ENCODE assay signal across 15 cellular contexts in the genomic region with DNA sequence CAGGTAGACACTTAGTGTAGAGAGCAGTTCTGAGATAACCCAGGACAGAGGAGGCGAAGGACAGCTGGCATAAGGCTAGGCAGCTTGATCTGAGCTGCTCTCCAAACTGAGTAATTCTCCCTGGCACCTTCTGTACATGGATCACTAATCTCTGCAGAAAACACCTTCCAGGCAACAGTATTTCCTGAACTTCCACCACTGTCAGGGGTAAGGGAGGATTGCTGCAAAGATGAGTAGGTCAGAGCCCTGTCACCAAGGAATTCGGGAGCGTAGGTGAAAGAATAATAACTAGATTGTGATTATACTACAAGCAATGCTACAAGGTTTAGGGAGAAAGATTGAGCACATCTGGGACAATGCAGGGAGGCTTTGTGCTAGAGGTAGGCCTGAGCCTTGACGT. TPM values are rescaled to one million over a fixed set of nuclear protein-coding genes. Genes with fewer than 3 reads are reported as not detected.
A peak's percentile ranks its signal among the peaks of the same experiment; 100 is the strongest.
DNase-seq lines count a peak whose midpoint lies in the region; ATAC-seq, FAIRE-seq and TF ChIP-seq lines count a peak whose summit lies in the region.
"Had no signal": no experiment of that assay in that cellular context is flagged by ENCODE, and none has a peak within 500 bp of the region (broad histone marks: within the 10 kb centered on the region; RNA-seq: fewer than 3 reads in every experiment).

No MANE protein-coding gene starts in this region.

- no peak overlapping the region for H4K8ac ChIP-seq in mesenchymal stem cell (ENCODE audit: low read length)

- H2BK15ac ChIP-seq in mesenchymal stem cell (ENCODE audit: low read depth, poor library complexity, severe bottlenecking): no peak overlapping the region

- H3K27me3 Mint-ChIP-seq in MCF 10A (ENCODE audit: insufficient read depth, unreplicated experiment): no peaks in the 10 kb centered on the region
- H3K27me3 Mint-ChIP-seq: brain; IgD-negative memory B cell; natural killer cell treated with Interleukin-12 subunit alpha and Interleukin-12 subunit beta and Interleukin-15 and Interleukin-18, amount 100 ng/mL, for 72 hours had no signal

- peaks cover 60% of the 10 kb centered on the region for H3K79me2 ChIP-seq in HepG2 (ENCODE audit: insufficient read depth, low read length)

- TF ChIP-seq EP300 in HepG2 (IDR thresholded peaks at IDR 0.05; ENCODE audit: low read depth in 2 of 2, low read length in 2 of 2) (no peak), HepG2 (CRISPR knock-in tag; IDR thresholded peaks at IDR 0.05; ENCODE audit: borderline replicate concordance) (no peak)

- H3K4me2 ChIP-seq in HepG2 (ENCODE audit: low read depth, low read length) (peak overlapping the region; percentile 95), mesenchymal stem cell (ENCODE audit: low read length, poor library complexity, severe bottlenecking) (peak overlapping the region; percentile 83)

- H3K4me1 ChIP-seq in HepG2 (ENCODE audit: insufficient read depth, low read length): peaks cover 52% of the 10 kb centered on the region
- H3K4me1 ChIP-seq in right lobe of liver: peaks cover 0 to 30% (median 7%) of the 10 kb centered on the region in 4 donors
- peaks cover 27% of the 10 kb centered on the region for H3K4me1 ChIP-seq in mesenchymal stem cell (ENCODE audit: control insufficient read depth, insufficient read depth, low read depth, low read length)

- POLR2A ChIA-PET in HepG2 (lab: Yijun Ruan, JAX) (interaction anchor here (0.9 kb wide), 1 partner anchor 31 kb away, joined by 3 read pairs; a partner anchor contains a TSS), MCF 10A (lab: Yijun Ruan, JAX) (interaction anchor here (0.5 to 1.1 kb wide), 4 partner anchors 32 to 89 kb away, joined by 4 to 9 read pairs (median 4); no protein-coding TSS in a partner anchor)

- H2AK5ac ChIP-seq in mesenchymal stem cell (ENCODE audit: low read length, severe bottlenecking): no peak overlapping the region

- H3K4ac ChIP-seq in mesenchymal stem cell (ENCODE audit: low read depth in 1 of 2, low read length in 2 of 2): peak overlapping the region in 1 of 2 experiments; percentile 30

- H3K18ac ChIP-seq in mesenchymal stem cell (ENCODE audit: low read depth in 1 of 2, low read length in 2 of 2): no peak overlapping the region

- no peak overlapping the region for H4K91ac ChIP-seq in mesenchymal stem cell (ENCODE audit: low read length)

- peak overlapping the region; percentile 97 for H3K9ac ChIP-seq in HepG2 (ENCODE audit: insufficient read depth, low read depth, low read length)
- H3K9ac ChIP-seq in mesenchymal stem cell (ENCODE audit: low read length): peak overlapping the region; percentile 97

- H3K9me3 Mint-ChIP-seq in MCF 10A (ENCODE audit: unreplicated experiment): no peaks in the 10 kb centered on the region
- H3K9me3 Mint-ChIP-seq: IgD-negative memory B cell; natural killer cell treated with Interleukin-12 subunit alpha and Interleukin-12 subunit beta and Interleukin-15 and Interleukin-18, amount 100 ng/mL, for 72 hours had no signal

- H3K9me3 ChIP-seq in HepG2 (ENCODE audit: low read length) (no peaks in the 10 kb centered on the region), right lobe of liver (no peaks in the 10 kb centered on the region), mesenchymal stem cell (ENCODE audit: control insufficient read depth, low read length) (no peaks in the 10 kb centered on the region)
- H3K9me3 ChIP-seq: tibial nerve had no signal

- H3K4me3 Mint-ChIP-seq in MCF 10A (ENCODE audit: unreplicated experiment): no peak overlapping the region
- H3K4me3 Mint-ChIP-seq: brain; IgD-negative memory B cell; natural killer cell treated with Interleukin-12 subunit alpha and Interleukin-12 subunit beta and Interleukin-15 and Interleukin-18, amount 100 ng/mL, for 72 hours had no signal

- H3K27ac ChIP-seq in HepG2 (ENCODE audit: extremely low read length, insufficient read depth, low read length) (peak overlapping the region; percentile 2), right lobe of liver (peak overlapping the region in 1 of 3 donors; percentile 37), mesenchymal stem cell (ENCODE audit: low read length, poor library complexity, severe bottlenecking) (no peak overlapping the region)

- H2BK120ac ChIP-seq in mesenchymal stem cell (ENCODE audit: low read depth, low read length): no peak overlapping the region

- no peak for ATAC-seq in HepG2
- ATAC-seq in right lobe of liver: no peak
- no peak for ATAC-seq in GM18858 (IDR thresholded peaks at IDR 0.05; ENCODE audit: unreplicated experiment)
- no peak for ATAC-seq in stimulated activated naive CD8-positive, alpha-beta T cell treated with anti-CD3 and anti-CD28 coated beads, Interleukin-15, Interleukin-2, amounts not matched to agents 100 U/mL and 50 U/mL, for 24 hours

- in situ Hi-C loops in HepG2 (cut with HindIII; ENCODE audit: extremely low pct_ligation_motif_present, low pct_unique_long_range_greater_than_20kb): no loop called here

- CTCF ChIA-PET in HepG2 (lab: Yijun Ruan, JAX; ENCODE audit: low intra/inter-chr PET ratio, low total read pairs) (no interaction called here), MCF 10A (lab: Yijun Ruan, JAX) (interaction anchor here (0.7 to 2.7 kb wide), 9 partner anchors 13 to 103 kb away, joined by 3 to 12 read pairs (median 5); a partner anchor contains a TSS)

- H2AFZ ChIP-seq in HepG2 (ENCODE audit: low read length) (no peak overlapping the region), mesenchymal stem cell (ENCODE audit: low read depth, low read length) (no peak overlapping the region)

- peak overlapping the region in 1 of 2 experiments; percentile 16 for H3K23ac ChIP-seq in mesenchymal stem cell (ENCODE audit: low read length in 2 of 2)

- H3K14ac ChIP-seq in mesenchymal stem cell (ENCODE audit: low read length in 2 of 2): no peak overlapping the region

- WGBS in HepG2 (ENCODE audit: low lambda C conversion rate): 98% methylated on average over 4 of the region's 4 CpGs
- WGBS in right lobe of liver (ENCODE audit: insufficient coverage, low coverage, low lambda C conversion rate, missing lambda C conversion rate): 95% methylated on average over 4 of the region's 4 CpGs
- 95% methylated on average over 4 of the region's 4 CpGs for WGBS in mesenchymal stem cell

- H3K4me1 Mint-ChIP-seq in MCF 10A (ENCODE audit: insufficient read depth, unreplicated experiment): peaks cover 6% of the 10 kb centered on the region

- no peak for TF ChIP-seq CTCF in HepG2 (CRISPR knock-in tag; IDR thresholded peaks at IDR 0.05)
- no peak for TF ChIP-seq CTCF in right lobe of liver (IDR thresholded peaks at IDR 0.05)
- TF ChIP-seq CTCF in MCF 10A (IDR thresholded peaks at IDR 0.05; ENCODE audit: unreplicated experiment): no peak

- H3K36me3 Mint-ChIP-seq in MCF 10A (ENCODE audit: insufficient read depth, unreplicated experiment): peaks cover 12% of the 10 kb centered on the region
- H3K36me3 Mint-ChIP-seq: IgD-negative memory B cell had no signal

- no peak for FAIRE-seq in HepG2 (lab: Jason Lieb, UNC)

- peaks cover 1% of the 10 kb centered on the region for H3K79me1 ChIP-seq in mesenchymal stem cell (replicated peaks; ENCODE audit: low read length, poor library complexity, severe bottlenecking)

- H2BK12ac ChIP-seq in mesenchymal stem cell (ENCODE audit: low read length in 2 of 2): no peak overlapping the region

- no peak overlapping the region for H3K27ac Mint-ChIP-seq in MCF 10A (ENCODE audit: low read depth, unreplicated experiment)
- H3K27ac Mint-ChIP-seq: brain; IgD-negative memory B cell; natural killer cell treated with Interleukin-12 subunit alpha and Interleukin-12 subunit beta and Interleukin-15 and Interleukin-18, amount 100 ng/mL, for 72 hours had no signal

- no peak for TF ChIP-seq RAD21 in HepG2 (CRISPR knock-in tag; IDR thresholded peaks at IDR 0.05)

- H4K20me1 ChIP-seq in HepG2 (ENCODE audit: insufficient read depth, low read length): peaks cover 34% of the 10 kb centered on the region

- DNase-seq in HepG2 (ENCODE audit: low spot score) (no peak), right lobe of liver (no peak), MCF 10A (ENCODE audit: unreplicated experiment) (no peak), mesenchymal stem cell (no peak), SW480 (ENCODE audit: low spot score) (no peak), RKO (ENCODE audit: low spot score) (no peak)
- no peak for DNase-seq in stimulated activated naive CD8-positive, alpha-beta T cell treated with anti-CD3 and anti-CD28 coated beads, Interleukin-15, Interleukin-2, amounts not matched to agents 100 U/mL and 50 U/mL, for 24 hours
- DNase-seq: glutamatergic neuron, NCI-H2227 treated with DMSO at 0.1 percent for 48 hours had no signal

- H3K4me3 ChIP-seq in HepG2 (replicated peaks in 1 of 3; ENCODE audit: insufficient read depth in 1 of 3, low read depth in 2 of 3, low read length in 3 of 3) (peak overlapping the region; percentile 83 to 96 (median 92); a peak in 5 of 6 replicates), right lobe of liver (no peak overlapping the region), mesenchymal stem cell (ENCODE audit: insufficient read depth in 1 of 2, low read depth in 1 of 2, low read length in 2 of 2) (peak overlapping the region in 1 of 2 experiments; percentile 97)

- H3K36me3 ChIP-seq in HepG2 (replicated peaks in 1 of 2; ENCODE audit: control insufficient read depth in 1 of 2, insufficient read depth in 2 of 2, low read length in 2 of 2) (peaks cover 9 to 33% of the 10 kb centered on the region in 2 experiments), right lobe of liver (no peaks in the 10 kb centered on the region), mesenchymal stem cell (ENCODE audit: control insufficient read depth in 1 of 2, insufficient read depth in 2 of 2, low read depth in 1 of 2, low read length in 2 of 2) (peaks cover 17 to 37% of the 10 kb centered on the region in 2 experiments)

- TF ChIP-seq POLR2A in HepG2 (IDR thresholded peaks at IDR 0.05; ENCODE audit: insufficient read depth in 1 of 2, low read depth in 2 of 2, low read length in 2 of 2): peak in 1 of 2 experiments; percentile 32; a peak in 1 of 4 replicates
- no peak for TF ChIP-seq POLR2A in right lobe of liver (IDR thresholded peaks at IDR 0.05)

- intact Hi-C loops in HepG2 (cut with micrococcal nuclease; ENCODE audit: unreplicated experiment): loop anchor here (10.0 kb wide), 1 partner anchor 99 kb away; no protein-coding TSS in a partner anchor
- intact Hi-C loops in right lobe of liver (cut with DNase I): no loop called here
- intact Hi-C loops in MCF 10A (cut with micrococcal nuclease): loop anchor here (2.0 kb wide), 1 partner anchor 97 kb away; no protein-coding TSS in a partner anchor

- H3K27me3 ChIP-seq in HepG2 (ENCODE audit: control insufficient read depth in 1 of 2, insufficient read depth in 2 of 2, low read length in 2 of 2) (no peaks in the 10 kb centered on the region; a peak in 1 of 5 replicates), right lobe of liver (no peaks in the 10 kb centered on the region), mesenchymal stem cell (ENCODE audit: control insufficient read depth in 1 of 2, insufficient read depth in 1 of 2, low read length in 2 of 2) (no peaks in the 10 kb centered on the region)
- H3K27me3 ChIP-seq: tibial nerve had no signal

- H2BK5ac ChIP-seq in mesenchymal stem cell (ENCODE audit: low read depth, low read length, poor library complexity, severe bottlenecking): no peak overlapping the region

- TSS peak; percentile 54 for BruUV-seq in HepG2 (replicated peaks; lab: Mats Ljungman, UMichigan)
- TSS peak; percentile 36 for BruUV-seq in MCF 10A (replicated peaks; lab: Mats Ljungman, UMichigan)

RNA-seq across cellular contexts. Expression of a gene that starts 1.9 kb away (rescaled TPM):
- 68.4 and 118 TPM in 2 replicates for total RNA-seq in HepG2 (2016; rRNA removed; fragmentation: Illumina TruSeq; extraction: Trizol)
- total RNA-seq in HepG2 (2016; cell fraction: cytosol; rRNA removed; fragmentation: Illumina TruSeq; extraction: Trizol; ENCODE audit: low read depth): 46.8 and 55.9 TPM in 2 replicates
- total RNA-seq in HepG2 (2016; cell fraction: insoluble cytoplasmic fraction; rRNA removed; fragmentation: Illumina TruSeq; extraction: Trizol): 71.4 and 118 TPM in 2 replicates
- 73.9 and 80.7 TPM in 2 replicates for total RNA-seq in HepG2 (2016; cell fraction: membrane; rRNA removed; fragmentation: Illumina TruSeq; extraction: Trizol)
- total RNA-seq in HepG2 (2016; cell fraction: nucleus; rRNA removed; fragmentation: Illumina TruSeq; extraction: Trizol): 165 and 184 TPM in 2 replicates
- polyA plus RNA-seq in HepG2 (2011; rRNA removed): 243 and 287 TPM in 2 replicates
- polyA plus RNA-seq in HepG2 (2011; cell fraction: cytosol; rRNA removed): 198 and 200 TPM in 2 replicates
- polyA plus RNA-seq in HepG2 (2011; cell fraction: nucleus; rRNA removed): 203 and 206 TPM in 2 replicates
- 156 and 233 TPM in 2 replicates for polyA plus RNA-seq in HepG2 (2012)
- polyA plus RNA-seq in HepG2 (2016; cell fraction: cytosol; fragmentation: Illumina TruSeq; extraction: Trizol; ENCODE audit: low read depth): 90.6 and 110 TPM in 2 replicates
- 129 and 148 TPM in 2 replicates for polyA plus RNA-seq in HepG2 (2016; cell fraction: insoluble cytoplasmic fraction; fragmentation: Illumina TruSeq; extraction: Trizol; ENCODE audit: low read depth)
- 108 and 120 TPM in 2 replicates for polyA plus RNA-seq in HepG2 (2016; cell fraction: membrane; fragmentation: Illumina TruSeq; extraction: Trizol; ENCODE audit: low read depth)
- polyA plus RNA-seq in HepG2 (2016; cell fraction: nucleus; fragmentation: Illumina TruSeq; extraction: Trizol; ENCODE audit: insufficient read depth, low read depth): 374 and 382 TPM in 2 replicates
- polyA minus RNA-seq in HepG2 (2011; rRNA and poly(A)+ RNA removed; ENCODE audit: low replicate concordance): 365 and 413 TPM in 2 replicates
- 123 and 142 TPM in 2 replicates for polyA minus RNA-seq in HepG2 (2011; cell fraction: cytosol; rRNA and poly(A)+ RNA removed)
- 195 and 210 TPM in 2 replicates for polyA minus RNA-seq in HepG2 (2011; cell fraction: nucleus; rRNA and poly(A)+ RNA removed)
- 100 to 1,000 TPM in 5 of 6 experiments, 10 to 100 TPM in 1; 78.1 to 141 (median 114) TPM for total RNA-seq in right lobe of liver
- 276 and 338 TPM in 2 replicates for total RNA-seq in MCF 10A (2022)
- polyA plus RNA-seq in mesenchymal stem cell (2013, experiment 1 of 2): 291 TPM
- polyA plus RNA-seq in mesenchymal stem cell (2013, experiment 2 of 2): 287 TPM

RNA-seq across cellular contexts. Expression of a gene that starts 41.1 kb away (rescaled TPM):
- not detected in 2 replicates for total RNA-seq in HepG2 (2016; rRNA removed; fragmentation: Illumina TruSeq; extraction: Trizol)
- total RNA-seq in HepG2 (2016; cell fraction: cytosol; rRNA removed; fragmentation: Illumina TruSeq; extraction: Trizol; ENCODE audit: low read depth): not detected in 2 replicates
- not detected in 2 replicates for total RNA-seq in HepG2 (2016; cell fraction: insoluble cytoplasmic fraction; rRNA removed; fragmentation: Illumina TruSeq; extraction: Trizol)
- not detected in 2 replicates for total RNA-seq in HepG2 (2016; cell fraction: membrane; rRNA removed; fragmentation: Illumina TruSeq; extraction: Trizol)
- not detected in 2 replicates for total RNA-seq in HepG2 (2016; cell fraction: nucleus; rRNA removed; fragmentation: Illumina TruSeq; extraction: Trizol)
- polyA plus RNA-seq in HepG2 (2011; rRNA removed): not detected in 2 replicates
- polyA plus RNA-seq in HepG2 (2011; cell fraction: cytosol; rRNA removed): not detected in 2 replicates
- polyA plus RNA-seq in HepG2 (2011; cell fraction: nucleus; rRNA removed): not detected in 2 replicates
- not detected in 2 replicates for polyA plus RNA-seq in HepG2 (2012)
- not detected in 2 replicates for polyA plus RNA-seq in HepG2 (2016; cell fraction: cytosol; fragmentation: Illumina TruSeq; extraction: Trizol; ENCODE audit: low read depth)
- not detected in 2 replicates for polyA plus RNA-seq in HepG2 (2016; cell fraction: insoluble cytoplasmic fraction; fragmentation: Illumina TruSeq; extraction: Trizol; ENCODE audit: low read depth)
- not detected in 2 replicates for polyA plus RNA-seq in HepG2 (2016; cell fraction: membrane; fragmentation: Illumina TruSeq; extraction: Trizol; ENCODE audit: low read depth)
- polyA plus RNA-seq in HepG2 (2016; cell fraction: nucleus; fragmentation: Illumina TruSeq; extraction: Trizol; ENCODE audit: insufficient read depth, low read depth): not detected in 2 replicates
- not detected in 2 replicates for polyA minus RNA-seq in HepG2 (2011; rRNA and poly(A)+ RNA removed; ENCODE audit: low replicate concordance)
- polyA minus RNA-seq in HepG2 (2011; cell fraction: cytosol; rRNA and poly(A)+ RNA removed): not detected in 2 replicates
- polyA minus RNA-seq in HepG2 (2011; cell fraction: nucleus; rRNA and poly(A)+ RNA removed): not detected in 2 replicates
- total RNA-seq in right lobe of liver: 1 to 10 TPM in 1 of 6 experiments, under 1 TPM in 4, not detected in 1; 0.12 to 1.0 (median 0.20) TPM
- not detected in 2 replicates for total RNA-seq in MCF 10A (2022)
- polyA plus RNA-seq in mesenchymal stem cell (2013, experiment 1 of 2): not detected
- not detected for polyA plus RNA-seq in mesenchymal stem cell (2013, experiment 2 of 2)
- total RNA-seq: natural killer cell treated with Interleukin-12 subunit alpha and Interleukin-12 subunit beta and Interleukin-15 and Interleukin-18, amount 100 ng/mL, for 72 hours; T-helper 1 cell treated with Interleukin-12 subunit alpha and Interleukin-12 subunit beta and Interleukin-4 antibody, amounts not matched to agents 30 ng/mL and 1 ng/mL, for 36 hours had no signal
- polyA plus RNA-seq: IgD-negative memory B cell had no signal

RNA-seq across cellular contexts. Expression of a gene that starts 41.2 kb away (rescaled TPM):
- total RNA-seq in HepG2 (2016; rRNA removed; fragmentation: Illumina TruSeq; extraction: Trizol): not detected in 2 replicates
- not detected in 2 replicates for total RNA-seq in HepG2 (2016; cell fraction: cytosol; rRNA removed; fragmentation: Illumina TruSeq; extraction: Trizol; ENCODE audit: low read depth)
- total RNA-seq in HepG2 (2016; cell fraction: insoluble cytoplasmic fraction; rRNA removed; fragmentation: Illumina TruSeq; extraction: Trizol): not detected in 2 replicates
- not detected in 2 replicates for total RNA-seq in HepG2 (2016; cell fraction: membrane; rRNA removed; fragmentation: Illumina TruSeq; extraction: Trizol)
- not detected in 2 replicates for total RNA-seq in HepG2 (2016; cell fraction: nucleus; rRNA removed; fragmentation: Illumina TruSeq; extraction: Trizol)
- not detected in 2 replicates for polyA plus RNA-seq in HepG2 (2011; rRNA removed)
- not detected in 2 replicates for polyA plus RNA-seq in HepG2 (2011; cell fraction: cytosol; rRNA removed)
- not detected in 2 replicates for polyA plus RNA-seq in HepG2 (2011; cell fraction: nucleus; rRNA removed)
- polyA plus RNA-seq in HepG2 (2012): not detected in 2 replicates
- not detected in 2 replicates for polyA plus RNA-seq in HepG2 (2016; cell fraction: cytosol; fragmentation: Illumina TruSeq; extraction: Trizol; ENCODE audit: low read depth)
- not detected in 2 replicates for polyA plus RNA-seq in HepG2 (2016; cell fraction: insoluble cytoplasmic fraction; fragmentation: Illumina TruSeq; extraction: Trizol; ENCODE audit: low read depth)
- polyA plus RNA-seq in HepG2 (2016; cell fraction: membrane; fragmentation: Illumina TruSeq; extraction: Trizol; ENCODE audit: low read depth): not detected in 2 replicates
- not detected in 2 replicates for polyA plus RNA-seq in HepG2 (2016; cell fraction: nucleus; fragmentation: Illumina TruSeq; extraction: Trizol; ENCODE audit: insufficient read depth, low read depth)
- polyA minus RNA-seq in HepG2 (2011; rRNA and poly(A)+ RNA removed; ENCODE audit: low replicate concordance): not detected in 2 replicates
- polyA minus RNA-seq in HepG2 (2011; cell fraction: cytosol; rRNA and poly(A)+ RNA removed): not detected in 2 replicates
- polyA minus RNA-seq in HepG2 (2011; cell fraction: nucleus; rRNA and poly(A)+ RNA removed): not detected in 2 replicates
- not detected for total RNA-seq in right lobe of liver
- not detected in 2 replicates for total RNA-seq in MCF 10A (2022)
- not detected for polyA plus RNA-seq in mesenchymal stem cell (2013, experiment 1 of 2)
- polyA plus RNA-seq in mesenchymal stem cell (2013, experiment 2 of 2): not detected
- total RNA-seq: natural killer cell treated with Interleukin-12 subunit alpha and Interleukin-12 subunit beta and Interleukin-15 and Interleukin-18, amount 100 ng/mL, for 72 hours; T-helper 1 cell treated with Interleukin-12 subunit alpha and Interleukin-12 subunit beta and Interleukin-4 antibody, amounts not matched to agents 30 ng/mL and 1 ng/mL, for 36 hours; tibial nerve had no signal
- polyA plus RNA-seq: IgD-negative memory B cell had no signal

Comparison
In these comparisons a context has a peak if more than half of its experiments do, and no peak if none do; other contexts are left out.
1. H3K4me3 ChIP-seq: peak in HepG2 (3 of 3); none in right lobe of liver (0 of 3).
2. intact Hi-C loops: an anchor here in HepG2 (10.0 kb wide) and MCF 10A (2.0 kb wide); none called in right lobe of liver.